Comparison of ENCODE assay signal across 8 cellular contexts in the genomic region with DNA sequence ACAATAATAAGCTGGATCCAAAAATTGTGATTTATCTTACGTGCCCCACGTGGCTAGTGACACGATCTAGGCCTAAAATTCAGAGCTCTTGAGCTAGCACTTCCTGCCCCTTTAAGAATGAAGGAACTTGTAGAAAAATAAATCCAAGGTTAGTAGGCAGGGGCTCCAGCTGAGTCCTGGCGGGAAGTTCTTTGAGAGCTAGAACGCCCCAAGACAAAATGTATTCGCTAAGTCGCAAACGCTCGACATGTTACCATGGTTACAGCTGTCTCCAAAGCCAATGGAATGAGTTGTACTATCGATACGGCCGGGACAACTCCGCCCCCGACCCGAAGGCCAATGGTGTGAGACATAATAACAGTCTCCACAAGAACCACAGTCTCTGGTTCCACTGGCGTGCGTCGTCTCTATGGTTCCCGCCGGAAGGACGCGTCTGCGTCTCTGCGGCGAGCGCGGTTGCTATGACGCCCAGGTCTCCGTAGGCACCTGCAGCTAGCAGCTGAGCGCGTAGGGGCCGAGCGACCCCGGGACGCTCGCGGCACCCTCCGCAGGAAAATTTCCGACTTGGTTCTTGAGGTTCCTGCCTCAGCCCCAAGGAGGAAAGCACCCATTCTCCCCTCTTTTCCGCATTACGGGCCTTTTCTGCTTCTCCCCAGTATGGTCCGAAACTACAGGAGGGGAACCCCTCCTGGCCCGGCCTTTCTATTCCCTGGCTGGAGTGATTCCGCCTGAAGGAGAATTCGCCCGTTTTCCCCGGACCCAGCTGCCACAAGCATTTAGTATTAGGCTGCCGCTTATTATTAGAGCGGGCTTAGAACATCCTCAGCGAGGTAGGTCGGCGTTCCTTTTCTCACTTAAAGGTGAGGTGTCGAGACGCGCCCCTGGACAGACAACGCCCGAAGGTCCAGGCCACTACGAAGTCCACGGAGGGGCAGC. TPM values are rescaled to one million over a fixed set of nuclear protein-coding genes. Genes with fewer than 3 reads are reported as not detected.
DNase-seq lines count a peak whose midpoint lies in the region; ATAC-seq and TF ChIP-seq lines count a peak whose summit lies in the region.

A gene (plus strand): TSS at position 459 of the 936 bp plus-strand sequence. CDS start 17,266 bp downstream, outside the sequence.

- no peak for TF ChIP-seq CTCF in progenitor cell of endocrine pancreas (IDR thresholded peaks at IDR 0.05; ENCODE audit: unreplicated experiment)
- TF ChIP-seq CTCF in upper lobe of right lung (IDR thresholded peaks at IDR 0.05), result no peak

- H3K27me3 Mint-ChIP-seq in T-helper 17 cell (peaks cover 5% of the 10 kb centered on the region), progenitor cell of endocrine pancreas (no peaks in the 10 kb centered on the region)

- H3K36me3 Mint-ChIP-seq in T-helper 17 cell (ENCODE audit: low read depth), result peaks cover 11% of the 10 kb centered on the region
- peaks cover 6% of the 10 kb centered on the region for H3K36me3 Mint-ChIP-seq in progenitor cell of endocrine pancreas (ENCODE audit: insufficient read depth)

- DNase-seq in NCI-H1694 (lab: John Stamatoyannopoulos, UW) (peak; percentile 98), T-helper 17 cell (peak; percentile 89 to 95 (median 90)), anterior cingulate cortex (lab: John Stamatoyannopoulos, UW) (peak; percentile 48 to 99 (median 90)), left ventricle myocardium superior (peak; percentile 94), progenitor cell of endocrine pancreas (ENCODE audit: low spot score, unreplicated experiment) (peak; percentile 88), upper lobe of right lung (peak; percentile 97)

- no peaks in the 10 kb centered on the region for H3K9me3 Mint-ChIP-seq in progenitor cell of endocrine pancreas (ENCODE audit: low read depth)

- intact Hi-C loops in left ventricle myocardium superior (cut with micrococcal nuclease) (no loop called here), upper lobe of right lung (cut with DNase I) (no loop called here)

- H3K9me3 ChIP-seq in T-helper 17 cell (ENCODE audit: control insufficient read depth, low read length, poor library complexity, severe bottlenecking) (no peaks in the 10 kb centered on the region), upper lobe of right lung (no peaks in the 10 kb centered on the region)

- H3K4me1 Mint-ChIP-seq in T-helper 17 cell (peaks cover 22% of the 10 kb centered on the region), progenitor cell of endocrine pancreas (ENCODE audit: low read depth) (peaks cover 26% of the 10 kb centered on the region)

- H3K4me3 Mint-ChIP-seq in T-helper 17 cell, result peak within 1 kb of the TSS; percentile 86
- peak within 1 kb of the TSS; percentile 84 for H3K4me3 Mint-ChIP-seq in progenitor cell of endocrine pancreas (ENCODE audit: low read depth)

- TF ChIP-seq POLR2A in GM15510 (IDR thresholded peaks at IDR 0.05; ENCODE audit: borderline replicate concordance, extremely low read depth, insufficient read length), result peak; percentile 38

- H3K4me1 ChIP-seq in upper lobe of right lung, result peaks cover 15% of the 10 kb centered on the region

- ATAC-seq in HG02885 (IDR thresholded peaks at IDR 0.05; ENCODE audit: poor library complexity, unreplicated experiment) (peak; percentile 99), T-helper 17 cell (peak; percentile 95), left ventricle myocardium superior (peak; percentile 100), upper lobe of right lung (peak; percentile 100)

- peak within 1 kb of the TSS; percentile 79 for H3K4me3 ChIP-seq in upper lobe of right lung

- no peaks in the 10 kb centered on the region for H3K27me3 ChIP-seq in upper lobe of right lung

- H3K27ac ChIP-seq in upper lobe of right lung, result peak within 1 kb of the TSS; percentile 75

- H3K27ac Mint-ChIP-seq in T-helper 17 cell, result peak within 1 kb of the TSS; percentile 96
- peak within 1 kb of the TSS; percentile 92 for H3K27ac Mint-ChIP-seq in progenitor cell of endocrine pancreas

- H3K36me3 ChIP-seq in upper lobe of right lung, result peaks cover 31% of the 10 kb centered on the region

RNA-seq across cellular contexts. Expression of the gene that starts here (rescaled TPM):
- total RNA-seq in T-helper 17 cell, result 1 to 10 TPM; 2.9 to 3.9 TPM
- total RNA-seq in left ventricle myocardium superior, result 1.2 TPM
- total RNA-seq in progenitor cell of endocrine pancreas, result 17.3 and 23.6 TPM in 2 replicates
- total RNA-seq in upper lobe of right lung, result 5.0 TPM

Comparison
In these comparisons a context has a peak if more than half of its experiments do, and no peak if none do; other contexts are left out.
1. Peak in every context shown above with its lines: DNase-seq, ATAC-seq, H3K4me3 ChIP-seq and H3K27ac ChIP-seq.